7 cellular contexts compared by ENCODE assay signal in genomic region chr15:97745481-97746071, GRCh38.
A peak's percentile ranks its signal among the peaks of the same experiment; 100 is the strongest.
DNase-seq lines count a peak whose midpoint lies in the region; ATAC-seq, FAIRE-seq and TF ChIP-seq lines count a peak whose summit lies in the region.

No MANE protein-coding gene starts in this region.

- H3K4me1 ChIP-seq in SJCRH30: no peaks in the 10 kb centered on the region
- H3K4me1 ChIP-seq in tibial nerve: peaks cover 0 to 9% (median 0%) of the 10 kb centered on the region in 4 donors

- FAIRE-seq in frontal cortex (lab: Jason Lieb, UNC): no peak

- H3K4me3 ChIP-seq in SJCRH30: no peak overlapping the region
- H3K4me3 ChIP-seq in fibroblast of the aortic adventitia (ENCODE audit: low read depth, low read length): no peak overlapping the region
- H3K4me3 ChIP-seq in tibial nerve: no peak overlapping the region

- H3K36me3 ChIP-seq in SJCRH30 (no peaks in the 10 kb centered on the region), tibial nerve (no peaks in the 10 kb centered on the region)

- DNase-seq in ELR (ENCODE audit: low read depth): peak; percentile 14
- peak; percentile 47 to 79 for DNase-seq in SJCRH30
- peak; percentile 5 for DNase-seq in fibroblast of the aortic adventitia (ENCODE audit: low read depth)
- peak in 1 of 2 donors; percentile 16 for DNase-seq in tibial nerve (ENCODE audit: low spot score in 2 of 2)
- no peak for DNase-seq in frontal cortex (ENCODE audit: low spot score in 2 of 2)

- peak; percentile 49 for TF ChIP-seq CTCF in fibroblast of the aortic adventitia (IDR thresholded peaks at IDR 0.05; ENCODE audit: insufficient read depth, low read length)
- TF ChIP-seq CTCF in tibial nerve (IDR thresholded peaks at IDR 0.05): peak; percentile 10 to 39 (median 18)

- peaks cover 5% of the 10 kb centered on the region; the same call in 1 of the 2 replicates for H3K27me3 ChIP-seq in SJCRH30
- peaks cover 0 to 3% of the 10 kb centered on the region in 2 donors for H3K27me3 ChIP-seq in tibial nerve

- TF ChIP-seq EP300 in tibial nerve (IDR thresholded peaks at IDR 0.05): no peak

- ATAC-seq in GM19452 (IDR thresholded peaks at IDR 0.05; ENCODE audit: unreplicated experiment): peak; percentile 91
- ATAC-seq in HG03378 (IDR thresholded peaks at IDR 0.05; ENCODE audit: unreplicated experiment): peak; percentile 84

- WGBS in tibial nerve, 2 donors: 78 to 80% methylated on average over 8 of the region's 8 CpGs

- no peak overlapping the region for H3K27ac ChIP-seq in SJCRH30
- H3K27ac ChIP-seq in tibial nerve: no peak overlapping the region

- TF ChIP-seq POLR2A in tibial nerve (IDR thresholded peaks at IDR 0.05): no peak

- H3K9me3 ChIP-seq in SJCRH30 (replicated peaks): no peaks in the 10 kb centered on the region
- peaks cover 0 to 8% (median 1%) of the 10 kb centered on the region in 4 donors for H3K9me3 ChIP-seq in tibial nerve

Comparison
In these comparisons a context has a peak if more than half of its experiments do, and no peak if none do; other contexts are left out.
1. DNase-seq: peak in ELR (single experiment), SJCRH30 (2 of 2) and fibroblast of the aortic adventitia (single experiment); none in frontal cortex (0 of 2).